13 cellular contexts compared by ENCODE assay signal in genomic region chr9:117772960-117773359, GRCh38.
A peak's percentile ranks its signal among the peaks of the same experiment; 100 is the strongest.
DNase-seq lines count a peak whose midpoint lies in the region; ATAC-seq and TF ChIP-seq lines count a peak whose summit lies in the region.
"Had no signal": no experiment of that assay in that cellular context is flagged by ENCODE, and none has a peak within 500 bp of the region (broad histone marks: within the 10 kb centered on the region; RNA-seq: fewer than 3 reads in every experiment).

No MANE protein-coding gene starts in this region.

- H3K4me2 ChIP-seq in PC-9: peak overlapping the region; percentile 2; the same call in 1 of the 2 replicates
- H3K4me2 ChIP-seq: KMS-11 had no signal

- POLR2A ChIA-PET in PC-9 (lab: Charles Lee; ENCODE audit: unreplicated experiment): no interaction called here

- H3K27me3 ChIP-seq in PC-9 (ENCODE audit: insufficient read depth, low read depth): no peaks in the 10 kb centered on the region
- H3K27me3 ChIP-seq: ascending aorta had no signal

- H3K9me3 ChIP-seq in PC-9 (ENCODE audit: insufficient read depth, low read depth): no peaks in the 10 kb centered on the region; the same call in 1 of the 2 replicates
- H3K9me3 ChIP-seq: ascending aorta, sigmoid colon had no signal

- TF ChIP-seq CTCF in PC-9 (conservative IDR thresholded peaks at IDR 0.05) (no peak), retinal pigment epithelial cell (conservative IDR thresholded peaks at IDR 0.05; ENCODE audit: low read depth, low read length) (no peak)

- no peaks in the 10 kb centered on the region for H3K4me1 ChIP-seq in PC-9 (replicated peaks; ENCODE audit: insufficient read depth)
- H3K4me1 ChIP-seq: ascending aorta, sigmoid colon had no signal

- H3K4me3 ChIP-seq in PC-9: no peak overlapping the region
- H3K4me3 ChIP-seq in retinal pigment epithelial cell (ENCODE audit: low read length): no peak overlapping the region
- H3K4me3 ChIP-seq: ascending aorta, sigmoid colon had no signal

- CTCF ChIA-PET in PC-9 (lab: Charles Lee): no interaction called here

- no peaks in the 10 kb centered on the region for H4K20me1 ChIP-seq in PC-9 (ENCODE audit: insufficient read depth)

- H3K9me2 ChIP-seq in PC-9 (ENCODE audit: insufficient read depth): no peaks in the 10 kb centered on the region

- no TSS peak for BruUV-seq in PC-9 (replicated peaks; lab: Mats Ljungman, UMichigan)

- no peak overlapping the region for H3K27ac ChIP-seq in PC-9
- H3K27ac ChIP-seq: ascending aorta, KMS-11, sigmoid colon had no signal

- no peaks in the 10 kb centered on the region for H3K79me2 ChIP-seq in PC-9 (ENCODE audit: low read depth)

- no peaks in the 10 kb centered on the region for H3F3A ChIP-seq in PC-9 (ENCODE audit: insufficient read depth, low read depth)

- intact Hi-C loops in PC-9 (cut with micrococcal nuclease; ENCODE audit: unreplicated experiment): no loop called here

- no peak for ATAC-seq in GM19035 (IDR thresholded peaks at IDR 0.05; ENCODE audit: unreplicated experiment)

- peak; percentile 75 for DNase-seq in GM04504 (ENCODE audit: low read depth)
- no peak for DNase-seq in PC-9
- peak; percentile 29 for DNase-seq in fibroblast of gingiva (ENCODE audit: low read depth)
- peak; percentile 70 for DNase-seq in retinal pigment epithelial cell (ENCODE audit: low read depth)
- no peak for DNase-seq in GM19240 (ENCODE audit: insufficient read length, low spot score)
- no peak for DNase-seq in activated CD4-positive, alpha-beta T cell treated with anti-CD3 and anti-CD28 coated beads, Interleukin-2, amount 50 U/mL, for 48 hours
- DNase-seq: DMS79; NCI-H446 treated with DMSO at 0.1 percent for 48 hours; sigmoid colon; stimulated activated CD8-positive, alpha-beta memory T cell treated with anti-CD3 and anti-CD28 coated beads, Interleukin-4, amount 100 ng/mL, for 48 hours had no signal

- no peak overlapping the region for H2AFZ ChIP-seq in PC-9

- no peaks in the 10 kb centered on the region for H3K36me3 ChIP-seq in PC-9 (ENCODE audit: low read depth)
- H3K36me3 ChIP-seq: ascending aorta, sigmoid colon had no signal

Comparison
In these comparisons a context has a peak if more than half of its experiments do, and no peak if none do; other contexts are left out.
1. DNase-seq: peak in GM04504 (single experiment), fibroblast of gingiva (single experiment) and retinal pigment epithelial cell (single experiment); none in PC-9 (0 of 2), GM19240 (single experiment) and activated CD4-positive, alpha-beta T cell treated with anti-CD3 and anti-CD28 coated beads, Interleukin-2, amount 50 U/mL, for 48 hours (0 of 2).